ENCODE assay signal across 8 cellular contexts in genomic region chr9:119556129-119556875, GRCh38.
DNase-seq lines count a peak whose midpoint lies in the region; ATAC-seq and TF ChIP-seq lines count a peak whose summit lies in the region.

No MANE protein-coding gene starts in this region.

- peaks cover 21% of the 10 kb centered on the region for H3K27me3 Mint-ChIP-seq in CD8-positive, alpha-beta T cell (ENCODE audit: low read depth)
- H3K27me3 Mint-ChIP-seq in stimulated activated naive B cell treated with anti-CD40 and anti-IgM and Interleukin-4, amounts not matched to agents 10 μg/mL and 1 μg/mL and 100 μg/mL, for 72 hours, result peaks cover 27 to 34% of the 10 kb centered on the region in 2 donors

- intact Hi-C loops in CD8-positive, alpha-beta T cell (cut with DNase I, micrococcal nuclease), result no loop called here
- intact Hi-C loops in esophagus squamous epithelium (cut with DNase I), result loop anchor here (10.0 kb wide), 1 partner anchor 408 kb away; no protein-coding TSS in a partner anchor

- H3K36me3 Mint-ChIP-seq in CD8-positive, alpha-beta T cell, result no peaks in the 10 kb centered on the region
- H3K36me3 Mint-ChIP-seq in stimulated activated naive B cell treated with anti-CD40 and anti-IgM and Interleukin-4, amounts not matched to agents 10 μg/mL and 1 μg/mL and 100 μg/mL, for 72 hours, result no peaks in the 10 kb centered on the region

- ATAC-seq in CD8-positive, alpha-beta T cell, result no peak
- ATAC-seq in GM19324 (IDR thresholded peaks at IDR 0.05; ENCODE audit: low FRiP score, unreplicated experiment), result peak; percentile 98
- ATAC-seq in HG03378 (IDR thresholded peaks at IDR 0.05; ENCODE audit: unreplicated experiment), result peak; percentile 92
- peak; percentile 89 to 92 for ATAC-seq in stimulated activated naive B cell treated with anti-CD40 and anti-IgM and Interleukin-4, amounts not matched to agents 10 μg/mL and 1 μg/mL and 100 μg/mL, for 72 hours (replicated peaks)

- DNase-seq in CD8-positive, alpha-beta T cell, result peak in 4 of 7 experiments; percentile 2 to 15 (median 6)
- DNase-seq in NCI-H226, result peak; percentile 19
- peak; percentile 70 for DNase-seq in activated CD8-positive, alpha-beta memory T cell treated with anti-CD3 and anti-CD28 coated beads for 24 hours
- no peak for DNase-seq in esophagus squamous epithelium (lab: John Stamatoyannopoulos, UW)
- peak; percentile 66 for DNase-seq in mucosa of gallbladder (ENCODE audit: low spot score)
- DNase-seq in stimulated activated naive B cell treated with anti-CD40 and anti-IgM and Interleukin-4, amounts not matched to agents 10 μg/mL and 1 μg/mL and 100 μg/mL, for 72 hours, result peak; percentile 50

- no peak overlapping the region for H3K27ac Mint-ChIP-seq in CD8-positive, alpha-beta T cell
- no peak overlapping the region for H3K27ac Mint-ChIP-seq in stimulated activated naive B cell treated with anti-CD40 and anti-IgM and Interleukin-4, amounts not matched to agents 10 μg/mL and 1 μg/mL and 100 μg/mL, for 72 hours

- TF ChIP-seq CTCF in CD8-positive, alpha-beta T cell (IDR thresholded peaks at IDR 0.05), result peak; percentile 18
- peak; percentile 54 to 91 (median 84) for TF ChIP-seq CTCF in esophagus squamous epithelium (IDR thresholded peaks at IDR 0.05)

- no peak overlapping the region for H3K27ac ChIP-seq in CD8-positive, alpha-beta T cell (ENCODE audit: low read depth, low read length)
- peak overlapping the region in 2 of 4 donors; percentile 10 to 49 for H3K27ac ChIP-seq in esophagus squamous epithelium

- WGBS in esophagus squamous epithelium, 2 donors, result 14% methylated on average over 26 of the region's 31 CpGs; no CpG with 5 or more reads in 1 of the 2 donors

- no peak for TF ChIP-seq POLR2A in esophagus squamous epithelium (IDR thresholded peaks at IDR 0.05)

- H3K9me3 Mint-ChIP-seq in CD8-positive, alpha-beta T cell, result no peaks in the 10 kb centered on the region
- no peaks in the 10 kb centered on the region for H3K9me3 Mint-ChIP-seq in stimulated activated naive B cell treated with anti-CD40 and anti-IgM and Interleukin-4, amounts not matched to agents 10 μg/mL and 1 μg/mL and 100 μg/mL, for 72 hours

- H3K36me3 ChIP-seq in CD8-positive, alpha-beta T cell (ENCODE audit: insufficient read depth, low read length), result no peaks in the 10 kb centered on the region
- no peaks in the 10 kb centered on the region for H3K36me3 ChIP-seq in esophagus squamous epithelium

- no peaks in the 10 kb centered on the region for H3K9me3 ChIP-seq in CD8-positive, alpha-beta T cell (ENCODE audit: low read length)
- H3K9me3 ChIP-seq in esophagus squamous epithelium, result no peaks in the 10 kb centered on the region

- peaks cover 2% of the 10 kb centered on the region for H3K4me1 Mint-ChIP-seq in CD8-positive, alpha-beta T cell (ENCODE audit: low read depth)
- peaks cover 4 to 7% of the 10 kb centered on the region in 2 donors for H3K4me1 Mint-ChIP-seq in stimulated activated naive B cell treated with anti-CD40 and anti-IgM and Interleukin-4, amounts not matched to agents 10 μg/mL and 1 μg/mL and 100 μg/mL, for 72 hours

- POLR2A ChIA-PET in CD8-positive, alpha-beta T cell (lab: Charles Lee), result no interaction called here

- no peak overlapping the region for H3K4me3 ChIP-seq in CD8-positive, alpha-beta T cell (ENCODE audit: low read depth, low read length)
- H3K4me3 ChIP-seq in esophagus squamous epithelium, result peak overlapping the region in 3 of 4 donors; percentile 5 to 57 (median 31)

- no peaks in the 10 kb centered on the region for H3K27me3 ChIP-seq in CD8-positive, alpha-beta T cell (ENCODE audit: insufficient read depth, low read length)
- peaks cover 0 to 22% (median 0%) of the 10 kb centered on the region in 4 donors for H3K27me3 ChIP-seq in esophagus squamous epithelium

- CTCF ChIA-PET in CD8-positive, alpha-beta T cell (lab: Charles Lee), result interaction anchor here (0.9 to 1.3 kb wide), 4 partner anchors 9 to 13 kb away, joined by 3 to 5 read pairs (median 3); no protein-coding TSS in a partner anchor

- no peak overlapping the region for H3K4me3 Mint-ChIP-seq in CD8-positive, alpha-beta T cell
- H3K4me3 Mint-ChIP-seq in stimulated activated naive B cell treated with anti-CD40 and anti-IgM and Interleukin-4, amounts not matched to agents 10 μg/mL and 1 μg/mL and 100 μg/mL, for 72 hours, result peak overlapping the region in 1 of 2 donors; percentile 22

- no peaks in the 10 kb centered on the region for H3K4me1 ChIP-seq in CD8-positive, alpha-beta T cell (ENCODE audit: insufficient read depth, low read length)
- peaks cover 0 to 14% (median 7%) of the 10 kb centered on the region in 3 donors for H3K4me1 ChIP-seq in esophagus squamous epithelium
